8 cellular contexts compared by ENCODE assay signal in the genomic region with DNA sequence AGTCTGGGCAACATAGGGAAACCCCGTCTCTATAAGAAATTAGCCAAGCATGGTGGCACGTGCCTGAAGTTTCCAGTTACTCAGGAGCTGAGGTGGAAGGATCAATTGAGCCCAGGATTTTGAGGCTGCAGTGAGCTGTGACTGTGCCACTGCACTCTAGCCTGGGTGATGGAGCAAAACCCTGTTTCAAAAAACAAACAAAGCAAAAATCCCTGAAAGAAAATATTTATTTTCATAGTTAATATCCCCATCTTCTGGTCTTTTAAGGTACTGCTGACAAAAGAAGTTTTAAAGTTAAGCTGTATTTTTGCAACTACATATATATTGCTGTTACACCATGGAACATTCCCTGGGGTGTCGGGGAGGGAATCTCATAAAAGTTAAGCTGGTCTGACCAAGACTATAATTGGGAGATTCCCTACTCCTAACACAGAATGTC. TPM values are rescaled to one million over a fixed set of nuclear protein-coding genes. Genes with fewer than 3 reads are reported as not detected.
DNase-seq lines count a peak whose midpoint lies in the region; ATAC-seq, FAIRE-seq and TF ChIP-seq lines count a peak whose summit lies in the region.

No MANE protein-coding gene starts in this region.

- H3K4me3 ChIP-seq in LNCaP clone FGC (ENCODE audit: low read depth, low read length) (no peak overlapping the region), bronchial epithelial cell (ENCODE audit: low read depth, low read length) (no peak overlapping the region)

- no peaks in the 10 kb centered on the region for H3K27me3 Mint-ChIP-seq in mesothelial cell of epicardium (ENCODE audit: low read depth)

- no peak overlapping the region for H3K4me3 Mint-ChIP-seq in mesothelial cell of epicardium

- peak overlapping the region; percentile 83 for H3K27ac Mint-ChIP-seq in mesothelial cell of epicardium

- FAIRE-seq in bronchial epithelial cell (lab: Jason Lieb, UNC): no peak

- H3K36me3 Mint-ChIP-seq in mesothelial cell of epicardium: peaks cover 4% of the 10 kb centered on the region

- no peak for ATAC-seq in HG02759 (IDR thresholded peaks at IDR 0.05; ENCODE audit: unreplicated experiment)

- in situ Hi-C loops in Caki2 (cut with HindIII; ENCODE audit: low pct_unique_long_range_greater_than_20kb, low sequenced_read_pairs): no loop called here

- TF ChIP-seq CTCF in LNCaP clone FGC (IDR thresholded peaks at IDR 0.05; ENCODE audit: control insufficient read depth, extremely low read depth, insufficient read depth) (peak; percentile 45), bronchial epithelial cell (IDR thresholded peaks at IDR 0.05; ENCODE audit: insufficient read depth, low read length, severe bottlenecking) (no peak), mesothelial cell of epicardium (IDR thresholded peaks at IDR 0.05; ENCODE audit: unreplicated experiment) (peak; percentile 83)

- peaks cover 15% of the 10 kb centered on the region for H3K4me1 Mint-ChIP-seq in mesothelial cell of epicardium

- H3K36me3 ChIP-seq in bronchial epithelial cell (ENCODE audit: control insufficient read depth, insufficient read depth, low read length): no peaks in the 10 kb centered on the region

- peaks cover under 1% of the 10 kb centered on the region for H3K9me3 Mint-ChIP-seq in mesothelial cell of epicardium

- no peaks in the 10 kb centered on the region for H3K27me3 ChIP-seq in bronchial epithelial cell (ENCODE audit: control insufficient read depth, insufficient read depth, low read length)

- DNase-seq in Caki2 (ENCODE audit: low read depth): peak; percentile 63
- no peak for DNase-seq in LNCaP clone FGC (ENCODE audit: low read depth)
- peak; percentile 23 for DNase-seq in bronchial epithelial cell (ENCODE audit: low read depth)
- no peak for DNase-seq in mesothelial cell of epicardium (ENCODE audit: low spot score in 2 of 2, unreplicated experiment in 2 of 2)
- no peak for DNase-seq in iPS-NIHi11 (ENCODE audit: low spot score)
- no peak for DNase-seq in NCI-H187 treated with DMSO at 0.1 percent for 48 hours (lab: John Stamatoyannopoulos, UW)
- no peak for DNase-seq in NCI-H2029 (lab: John Stamatoyannopoulos, UW)

RNA-seq across cellular contexts. Expression of gene VAMP4, which starts 26.0 kb away (rescaled TPM):
- total RNA-seq in Caki2 (2014; rRNA removed; shearing (Covaris generic); ENCODE audit: low replicate concordance): 1.1 and 3.4 TPM in 2 replicates
- total RNA-seq in bronchial epithelial cell (5.0 and 5.8 TPM in 2 replicates), mesothelial cell of epicardium (8.1 to 8.5 TPM (median 8.4 TPM) in 3 replicates)

Comparison
In these comparisons a context has a peak if more than half of its experiments do, and no peak if none do; other contexts are left out.
1. DNase-seq: peak in Caki2 (single experiment) and bronchial epithelial cell (single experiment); none in LNCaP clone FGC (single experiment), mesothelial cell of epicardium (0 of 2), iPS-NIHi11 (single experiment), NCI-H187 treated with DMSO at 0.1 percent for 48 hours (single experiment) and NCI-H2029 (single experiment).